ENCODE assay signal across 19 cellular contexts in genomic region chr2:101693991-101694588, GRCh38. TPM values are rescaled to one million over a fixed set of nuclear protein-coding genes. Genes with fewer than 3 reads are reported as not detected.
DNase-seq lines count a peak whose midpoint lies in the region; ATAC-seq, FAIRE-seq and TF ChIP-seq lines count a peak whose summit lies in the region.
"Had no signal": no experiment of that assay in that cellular context is flagged by ENCODE, and none has a peak within 500 bp of the region (broad histone marks: within the 10 kb centered on the region; RNA-seq: fewer than 3 reads in every experiment).

No MANE protein-coding gene starts in this region.

- H2AFZ ChIP-seq in K562 (ENCODE audit: low read depth, low read length) = peak overlapping the region; percentile 71; the same call in 1 of the 2 replicates
- H2AFZ ChIP-seq: GM23338 had no signal

- TF ChIP-seq POLR2A in K562 (conservative IDR thresholded peaks at IDR 0.05) = no peak
- TF ChIP-seq POLR2A in esophagus muscularis mucosa (IDR thresholded peaks at IDR 0.05; ENCODE audit: low read depth) = no peak

- in situ Hi-C loops in HAP-1 (cut with MboI; ENCODE audit: low sequenced_read_pairs) = no loop called here
- in situ Hi-C loops in K562 (cut with MboI) = no loop called here

- peaks cover 10% of the 10 kb centered on the region for H3K79me2 ChIP-seq in K562 (ENCODE audit: control insufficient read depth, insufficient read depth, low read length)

- TF ChIP-seq CTCF in K562 (IDR thresholded peaks at IDR 0.05 in 2 of 3, conservative IDR thresholded peaks at IDR 0.05 in 1 of 3; ENCODE audit: insufficient read depth in 2 of 3, low read depth in 1 of 3, low read length in 3 of 3) (no peak), esophagus muscularis mucosa (IDR thresholded peaks at IDR 0.05) (no peak)

- H3K36me3 ChIP-seq in HAP-1 (replicated peaks) (no peaks in the 10 kb centered on the region), K562 (ENCODE audit: control insufficient read depth, insufficient read depth, low read length) (no peaks in the 10 kb centered on the region), esophagus muscularis mucosa (no peaks in the 10 kb centered on the region)

- WGBS in K562 (ENCODE audit: insufficient coverage, low coverage, missing lambda C conversion rate) = 40% methylated on average over 3 of the region's 3 CpGs
- 92% methylated on average over 3 of the region's 3 CpGs for WGBS in esophagus muscularis mucosa

- CTCF ChIA-PET in K562 (lab: Yijun Ruan, JAX; ENCODE audit: low intra/inter-chr PET ratio) = no interaction called here

- no peaks in the 10 kb centered on the region for H3K9me1 ChIP-seq in K562 (ENCODE audit: control insufficient read depth, insufficient read depth, low read length)

- H3K27ac ChIP-seq in K562 (ENCODE audit: extremely low read depth, low read depth, low read length) (no peak overlapping the region), esophagus muscularis mucosa (replicated peaks in 1 of 4) (no peak overlapping the region), caudate nucleus (ENCODE audit: low read depth, low read length) (no peak overlapping the region)
- H3K27ac ChIP-seq: 22Rv1; A549; BLaER1 treated with 17β-estradiol and CSF1 and Interleukin-3, amounts not matched to agents 10 nM and 100 nM had no signal

- intact Hi-C loops in K562 (cut with micrococcal nuclease) (no loop called here), esophagus muscularis mucosa (cut with DNase I) (loop anchor here (10.0 kb wide), 1 partner anchor 279 kb away; no protein-coding TSS in a partner anchor)

- H3K4me2 ChIP-seq in K562 (ENCODE audit: insufficient read depth, low read length) = no peak overlapping the region
- H3K4me2 ChIP-seq: A549, GM23338 had no signal

- peak; percentile 3; the same call in 1 of the 2 replicates for TF ChIP-seq EP300 in K562 (IDR thresholded peaks at IDR 0.05; ENCODE audit: low read length)
- no peak for TF ChIP-seq EP300 in esophagus muscularis mucosa (IDR thresholded peaks at IDR 0.05)

- no peaks in the 10 kb centered on the region for H4K20me1 ChIP-seq in K562 (replicated peaks; ENCODE audit: control insufficient read depth, insufficient read depth, low read length)

- no TSS peak for BruUV-seq in K562 (replicated peaks; lab: Mats Ljungman, UMichigan)

- H3K9me3 ChIP-seq in HAP-1 (no peaks in the 10 kb centered on the region), K562 (replicated peaks; ENCODE audit: control insufficient read depth, insufficient read depth, low read depth, low read length) (no peaks in the 10 kb centered on the region), esophagus muscularis mucosa (peaks cover 0 to 6% (median 0%) of the 10 kb centered on the region in 4 donors)
- H3K9me3 ChIP-seq: A549 had no signal

- POLR2A ChIA-PET in K562 (lab: Yijun Ruan, JAX) = interaction anchor here (1.0 kb wide), 2 partner anchors 10 to 11 kb away, joined by 3 read pairs; no protein-coding TSS in a partner anchor

- peak; percentile 42 for FAIRE-seq in K562 (lab: Jason Lieb, UNC)
- FAIRE-seq: A549, G401.6, GM12891 had no signal

- H3K4me1 ChIP-seq in HAP-1 = peaks cover 18% of the 10 kb centered on the region
- peaks cover 9 to 22% of the 10 kb centered on the region in 2 experiments for H3K4me1 ChIP-seq in K562 (replicated peaks in 1 of 2; ENCODE audit: control insufficient read depth in 2 of 2, insufficient read depth in 2 of 2, low read length in 2 of 2)
- H3K4me1 ChIP-seq in esophagus muscularis mucosa = peaks cover 5 to 21% (median 14%) of the 10 kb centered on the region in 4 donors
- H3K4me1 ChIP-seq: A549 had no signal

- DNase-seq in NCI-H82 (lab: John Stamatoyannopoulos, UW) = peak; percentile 56
- DNase-seq in NCI-H82 treated with DMSO at 0.1 percent for 48 hours (lab: John Stamatoyannopoulos, UW; ENCODE audit: unreplicated experiment) = no peak
- DNase-seq in HAP-1 (ENCODE audit: low spot score in 2 of 2) = peak; percentile 75 to 81
- DNase-seq in K562 (ENCODE audit: extremely low read depth in 1 of 4, low spot score in 3 of 4) = peak in 1 of 4 experiments; percentile 44
- DNase-seq in esophagus muscularis mucosa (ENCODE audit: extremely low spot score) = peak; percentile 55
- DNase-seq in caudate nucleus (lab: John Stamatoyannopoulos, UW) = no peak
- DNase-seq in NCI-H524 (lab: John Stamatoyannopoulos, UW) = no peak
- DNase-seq: CD8-positive, alpha-beta memory T cell; COR-L47; DMS 273 treated with DMSO at 0.1 percent for 48 hours; DMS53; H7 had no signal

- no peaks in the 10 kb centered on the region for H3K27me3 ChIP-seq in HAP-1 (ENCODE audit: low read depth)
- no peaks in the 10 kb centered on the region for H3K27me3 ChIP-seq in K562 (ENCODE audit: control insufficient read depth in 2 of 2, insufficient read depth in 2 of 2, low read length in 2 of 2)
- no peaks in the 10 kb centered on the region for H3K27me3 ChIP-seq in esophagus muscularis mucosa
- H3K27me3 ChIP-seq: BLaER1 treated with 17β-estradiol and CSF1 and Interleukin-3, amounts not matched to agents 10 nM and 100 nM had no signal

- no peak overlapping the region for H3K9ac ChIP-seq in K562 (ENCODE audit: insufficient read depth in 1 of 2, low read depth in 2 of 2, low read length in 2 of 2)
- H3K9ac ChIP-seq: BLaER1 treated with 17β-estradiol and CSF1 and Interleukin-3, amounts not matched to agents 10 nM and 100 nM had no signal

- no peak for TF ChIP-seq RAD21 in K562 (CRISPR knock-in tag; conservative IDR thresholded peaks at IDR 0.05 in 1 of 2, IDR thresholded peaks at IDR 0.05 in 1 of 2)

- H3K4me3 ChIP-seq in HAP-1 (no peak overlapping the region), K562 (no peak overlapping the region), esophagus muscularis mucosa (no peak overlapping the region)
- H3K4me3 ChIP-seq: A549; BLaER1 treated with 17β-estradiol and CSF1 and Interleukin-3, amounts not matched to agents 10 nM and 100 nM; GM23338 had no signal

- ATAC-seq in K562 (peak; percentile 25), GM18868 (IDR thresholded peaks at IDR 0.05; ENCODE audit: unreplicated experiment) (no peak)
- ATAC-seq: A549, GM23338 had no signal

TF ChIP-seq in K562, 482 proteins besides CTCF, POLR2A, EP300 and RAD21:
- TF ChIP-seq CEBPB (tag; IDR thresholded peaks at IDR 0.05) (peak; percentile 25; the same call in 1 of the 2 replicates), ZNF77 (CRISPR knock-in tag; IDR thresholded peaks at IDR 0.05) (no peak)

RNA-seq across cellular contexts. Expression of gene MAP4K4, which starts 3.4 kb away (rescaled TPM):
- total RNA-seq in K562 (2011; cell fraction: chromatin; rRNA removed; ENCODE audit: low replicate concordance) = 111 and 172 TPM in 2 replicates
- 52.4 and 63.6 TPM in 2 replicates for total RNA-seq in K562 (2011; cell fraction: nucleolus; rRNA removed)
- total RNA-seq in K562 (2011; cell fraction: nucleoplasm; rRNA removed) = 100 and 133 TPM in 2 replicates
- total RNA-seq in K562 (2014; rRNA removed) (48.8 and 50.2 TPM in 2 replicates), K562 (2014; rRNA removed; fragmentation: Illumina TruSeq; extraction: Trizol) (45.7 and 49.1 TPM in 2 replicates), K562 (2015; rRNA removed; fragmentation: Illumina TruSeq; extraction: Trizol) (51.4 and 58.4 TPM in 2 replicates), K562 (2021) (64.1 and 72.8 TPM in 2 replicates), esophagus muscularis mucosa (10 to 100 TPM; 37.8 to 59.0 (median 51.7) TPM)
- polyA plus RNA-seq in K562 (2011; rRNA removed) (42.4 and 51.4 TPM in 2 replicates), K562 (2014; fragmentation: Illumina TruSeq; extraction: Trizol) (68.8 and 76.4 TPM in 2 replicates), K562 (2014; fragmentation: Nextera tagmentation; extraction: Ambion mirVana) (1 to 10 TPM; 7.6 to 7.8 TPM), K562 (2014; rRNA removed) (44.5 and 50.6 TPM in 2 replicates)
- polyA plus RNA-seq in K562 (2011; cell fraction: cytosol; rRNA removed) = 26.1 and 28.9 TPM in 2 replicates
- 96.3 and 105 TPM in 2 replicates for polyA plus RNA-seq in K562 (2011; cell fraction: nucleus; rRNA removed)
- polyA plus RNA-seq in K562 (2012) = 42.4 and 73.8 TPM in 2 replicates
- polyA minus RNA-seq in K562 (2011; rRNA and poly(A)+ RNA removed) = 93.2 and 93.9 TPM in 2 replicates
- polyA minus RNA-seq in K562 (2011; cell fraction: cytosol; rRNA and poly(A)+ RNA removed) = 37.0 and 44.3 TPM in 2 replicates
- polyA minus RNA-seq in K562 (2011; cell fraction: nucleus; rRNA and poly(A)+ RNA removed) = 83.3 and 132 TPM in 2 replicates

Comparison
In these comparisons a context has a peak if more than half of its experiments do, and no peak if none do; other contexts are left out.
1. DNase-seq: peak in NCI-H82 (single experiment), HAP-1 (2 of 2) and esophagus muscularis mucosa (single experiment); none in NCI-H82 treated with DMSO at 0.1 percent for 48 hours (single experiment), caudate nucleus (0 of 61) and NCI-H524 (0 of 2).